9 cellular contexts compared by ENCODE assay signal in genomic region chr17:31373150-31374082, GRCh38. TPM values are rescaled to one million over a fixed set of nuclear protein-coding genes. Genes with fewer than 3 reads are reported as not detected.
DNase-seq lines count a peak whose midpoint lies in the region; ATAC-seq and TF ChIP-seq lines count a peak whose summit lies in the region.
"Had no signal": no experiment of that assay in that cellular context is flagged by ENCODE, and none has a peak within 500 bp of the region (broad histone marks: within the 10 kb centered on the region; RNA-seq: fewer than 3 reads in every experiment).

No MANE protein-coding gene starts in this region.

- no peaks in the 10 kb centered on the region for H3K27me3 ChIP-seq in esophagus muscularis mucosa

- intact Hi-C loops in esophagus muscularis mucosa (cut with DNase I): no loop called here

- ATAC-seq in HG03521 (IDR thresholded peaks at IDR 0.05; ENCODE audit: unreplicated experiment): no peak
- no peak for ATAC-seq in GM19463 (IDR thresholded peaks at IDR 0.05; ENCODE audit: unreplicated experiment)

- no peak overlapping the region for H3K4me3 ChIP-seq in esophagus muscularis mucosa

- peaks cover 0 to 40% (median 24%) of the 10 kb centered on the region in 4 donors for H3K36me3 ChIP-seq in esophagus muscularis mucosa

- H3K9me3 ChIP-seq in esophagus muscularis mucosa: no peaks in the 10 kb centered on the region

- TF ChIP-seq CTCF in esophagus muscularis mucosa (IDR thresholded peaks at IDR 0.05): peak in 2 of 3 experiments; percentile 31 to 47
- TF ChIP-seq CTCF in nephron progenitor cell (IDR thresholded peaks at IDR 0.05): peak; percentile 43

- peaks cover 8% of the 10 kb centered on the region for H3K4me1 Mint-ChIP-seq in nephron progenitor cell

- 85% methylated on average over 9 of the region's 9 CpGs for WGBS in esophagus muscularis mucosa

- no peaks in the 10 kb centered on the region for H3K4me1 ChIP-seq in esophagus muscularis mucosa

- H3K27ac Mint-ChIP-seq in nephron progenitor cell: no peak overlapping the region
- H3K27ac Mint-ChIP-seq: activated naive CD4-positive, alpha-beta T cell treated with anti-CD3 and anti-CD28 coated beads, Interleukin-2, amount 50 U/mL, for 24 hours had no signal

- H3K36me3 Mint-ChIP-seq in nephron progenitor cell (ENCODE audit: low read depth): peaks cover 21% of the 10 kb centered on the region

- DNase-seq in NCI-H2227 (lab: John Stamatoyannopoulos, UW; ENCODE audit: unreplicated experiment) (peak; percentile 1), NCI-H2227 treated with DMSO at 0.1 percent for 48 hours (lab: John Stamatoyannopoulos, UW) (no peak), KG1 (lab: John Stamatoyannopoulos, UW) (peak; percentile 40), SIG-M5 treated with dmso at 0.1 percent for 504 hours (lab: John Stamatoyannopoulos, UW; ENCODE audit: unreplicated experiment) (peak; percentile 84), esophagus muscularis mucosa (ENCODE audit: extremely low spot score) (no peak), nephron progenitor cell (no peak)

- no peak for TF ChIP-seq POLR2A in esophagus muscularis mucosa (IDR thresholded peaks at IDR 0.05; ENCODE audit: low read depth)

- H3K9me3 Mint-ChIP-seq in nephron progenitor cell: no peaks in the 10 kb centered on the region
- H3K9me3 Mint-ChIP-seq: activated naive CD4-positive, alpha-beta T cell treated with anti-CD3 and anti-CD28 coated beads, Interleukin-2, amount 50 U/mL, for 24 hours had no signal

- no peak overlapping the region for H3K4me3 Mint-ChIP-seq in nephron progenitor cell
- H3K4me3 Mint-ChIP-seq: activated naive CD4-positive, alpha-beta T cell treated with anti-CD3 and anti-CD28 coated beads, Interleukin-2, amount 50 U/mL, for 24 hours had no signal

- H3K27me3 Mint-ChIP-seq in nephron progenitor cell (ENCODE audit: low read depth, poor library complexity): no peaks in the 10 kb centered on the region
- H3K27me3 Mint-ChIP-seq: activated naive CD4-positive, alpha-beta T cell treated with anti-CD3 and anti-CD28 coated beads, Interleukin-2, amount 50 U/mL, for 24 hours had no signal

- H3K27ac ChIP-seq in esophagus muscularis mucosa (replicated peaks in 1 of 4): no peak overlapping the region

- no peak for TF ChIP-seq EP300 in esophagus muscularis mucosa (IDR thresholded peaks at IDR 0.05)

RNA-seq across cellular contexts. Expression of gene RAB11FIP4, which starts 18.1 kb away (rescaled TPM):
- total RNA-seq in esophagus muscularis mucosa: 1 to 10 TPM in 3 of 4 donors, under 1 TPM in 1; 0.75 to 2.3 (median 1.7) TPM

RNA-seq across cellular contexts. Expression of gene EVI2A, which starts 52.0 kb away (rescaled TPM):
- 10 to 100 TPM in 1 of 4 donors, 1 to 10 TPM in 3; 2.5 to 10.6 (median 4.3) TPM for total RNA-seq in esophagus muscularis mucosa

RNA-seq across cellular contexts. Expression of gene EVI2B, which starts 59.6 kb away (rescaled TPM):
- total RNA-seq in esophagus muscularis mucosa: 10 to 100 TPM in 2 of 4 donors, 1 to 10 TPM in 2; 4.3 to 14.2 (median 7.9) TPM

Comparison
In these comparisons a context has a peak if more than half of its experiments do, and no peak if none do; other contexts are left out.
1. DNase-seq: peak in NCI-H2227 (single experiment), KG1 (single experiment) and SIG-M5 treated with dmso at 0.1 percent for 504 hours (single experiment); none in NCI-H2227 treated with DMSO at 0.1 percent for 48 hours (single experiment), esophagus muscularis mucosa (single experiment) and nephron progenitor cell (single experiment).